8 cellular contexts compared by ENCODE assay signal in the genomic region with DNA sequence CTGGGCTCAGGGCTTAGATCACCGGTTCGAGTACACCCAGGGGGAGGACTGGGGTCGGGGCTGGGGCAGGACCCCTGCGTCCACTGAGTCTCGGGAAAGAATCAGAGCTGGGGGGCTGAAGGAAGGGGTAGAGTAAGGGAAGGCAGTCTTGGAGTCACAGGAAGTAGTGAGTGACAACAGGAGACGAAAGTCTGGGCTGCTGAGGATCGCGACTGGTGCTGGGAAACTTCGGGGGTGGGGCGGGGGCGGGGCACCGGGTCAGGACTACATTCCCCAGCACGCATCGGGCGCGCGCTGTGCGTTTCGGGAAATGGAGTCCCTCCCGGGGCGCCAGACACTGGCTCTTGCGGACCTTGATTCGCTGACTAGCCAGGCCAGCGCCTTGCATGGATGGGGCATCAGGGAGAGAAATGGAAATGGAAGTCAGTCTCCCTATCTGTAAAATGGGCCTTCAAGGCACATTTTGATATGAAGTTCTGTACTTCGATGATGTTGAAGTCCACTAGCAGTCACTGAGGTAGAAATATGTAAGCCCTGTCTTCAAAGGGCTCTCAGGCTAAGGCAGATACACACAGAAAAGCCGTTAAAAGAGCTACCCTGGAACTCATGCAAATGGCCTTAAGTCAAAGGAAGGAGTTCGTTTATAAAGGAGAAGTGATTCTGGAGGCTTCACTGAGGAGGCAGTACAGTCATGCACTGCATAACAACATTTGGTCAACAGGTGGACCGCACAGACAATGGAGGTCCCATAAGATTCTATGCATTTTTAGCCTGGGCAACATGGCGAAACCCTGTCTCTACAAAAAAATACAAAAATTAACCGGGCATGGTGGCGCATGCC. TPM values are rescaled to one million over a fixed set of nuclear protein-coding genes. Genes with fewer than 3 reads are reported as not detected.
DNase-seq lines count a peak whose midpoint lies in the region; ATAC-seq and TF ChIP-seq lines count a peak whose summit lies in the region.

No MANE protein-coding gene starts in this region.

- H3K27me3 ChIP-seq in ACC112 (ENCODE audit: insufficient read depth, low read length) = no peaks in the 10 kb centered on the region
- no peaks in the 10 kb centered on the region for H3K27me3 ChIP-seq in breast epithelium
- peaks cover 31% of the 10 kb centered on the region for H3K27me3 ChIP-seq in iPS-20b (ENCODE audit: insufficient read depth, low read length)
- no peaks in the 10 kb centered on the region for H3K27me3 ChIP-seq in skeletal muscle tissue (ENCODE audit: control insufficient read depth in 3 of 3, insufficient read depth in 3 of 3, low read length in 3 of 3)

- H3K4me1 ChIP-seq in ACC112 (ENCODE audit: control insufficient read depth, insufficient read depth, low read length, unreplicated experiment) (peaks cover 25% of the 10 kb centered on the region), breast epithelium (peaks cover 0 to 7% of the 10 kb centered on the region in 2 donors), iPS-20b (ENCODE audit: insufficient read depth, low read length) (peaks cover 6% of the 10 kb centered on the region), skeletal muscle tissue (ENCODE audit: control insufficient read depth in 3 of 3, insufficient read depth in 3 of 3, low read length in 3 of 3) (peaks cover 36 to 56% (median 40%) of the 10 kb centered on the region in 3 donors)

- H3K36me3 ChIP-seq in ACC112 (ENCODE audit: insufficient read depth, low read length) (no peaks in the 10 kb centered on the region), breast epithelium (no peaks in the 10 kb centered on the region), iPS-20b (ENCODE audit: insufficient read depth, low read depth, low read length) (no peaks in the 10 kb centered on the region), skeletal muscle tissue (ENCODE audit: control insufficient read depth in 3 of 3, insufficient read depth in 3 of 3, low read length in 3 of 3) (peaks cover 0 to 3% (median 0%) of the 10 kb centered on the region in 3 donors)

- peak overlapping the region; percentile 33 for H2AFZ ChIP-seq in ACC112 (ENCODE audit: low read length, unreplicated experiment)

- no peaks in the 10 kb centered on the region for H3K9me3 ChIP-seq in breast epithelium
- no peaks in the 10 kb centered on the region for H3K9me3 ChIP-seq in iPS-20b (ENCODE audit: insufficient read depth, low read depth, low read length)
- H3K9me3 ChIP-seq in skeletal muscle tissue (ENCODE audit: control insufficient read depth in 3 of 3, low read length in 3 of 3) = no peaks in the 10 kb centered on the region

- TF ChIP-seq CTCF in WI38 (IDR thresholded peaks at IDR 0.05; ENCODE audit: low read depth, low read length) = no peak
- no peak for TF ChIP-seq CTCF in breast epithelium (IDR thresholded peaks at IDR 0.05)

- DNase-seq in NCI-H128 (lab: John Stamatoyannopoulos, UW; ENCODE audit: unreplicated experiment) (peak; percentile 22), breast epithelium (ENCODE audit: low spot score in 2 of 2) (peak; percentile 88 to 90)

- H3K4me3 ChIP-seq in ACC112 (ENCODE audit: low read depth, low read length) (peak overlapping the region; percentile 80), WI38 (ENCODE audit: low read depth, low read length) (peak overlapping the region; percentile 73), breast epithelium (peak overlapping the region; percentile 56 to 76 (median 73)), iPS-20b (ENCODE audit: low read length) (peak overlapping the region; percentile 82), skeletal muscle tissue (ENCODE audit: low read length in 3 of 3) (peak overlapping the region; percentile 80 to 87 (median 81))

- H3K9ac ChIP-seq in iPS-20b (ENCODE audit: low read depth, low read length) (peak overlapping the region; percentile 81; the same call in 1 of the 2 replicates), skeletal muscle tissue (ENCODE audit: low read depth in 1 of 3, low read length in 3 of 3) (peak overlapping the region; percentile 87 to 96 (median 95))

- H3K79me2 ChIP-seq in ACC112 (ENCODE audit: control insufficient read depth, insufficient read depth, low read length, unreplicated experiment) = peaks cover 9% of the 10 kb centered on the region

- H3K27ac ChIP-seq in ACC112 (ENCODE audit: low read depth, low read length) (peak overlapping the region; percentile 82), breast epithelium (peak overlapping the region; percentile 98 to 99), iPS-20b (ENCODE audit: low read length) (peak overlapping the region; percentile 82), skeletal muscle tissue (ENCODE audit: low read depth, low read length) (peak overlapping the region; percentile 100)

- intact Hi-C loops in breast epithelium (cut with DNase I; ENCODE audit: low total_unique reads) = no loop called here

- TF ChIP-seq POLR2A in breast epithelium (IDR thresholded peaks at IDR 0.05) = no peak

- ATAC-seq in GM19452 (IDR thresholded peaks at IDR 0.05; ENCODE audit: unreplicated experiment) (peak; percentile 38), GM18517 (IDR thresholded peaks at IDR 0.05; ENCODE audit: unreplicated experiment) (no peak)

RNA-seq across cellular contexts. Expression of a gene that starts 0.7 kb away (rescaled TPM):
- total RNA-seq in breast epithelium = 1 to 10 TPM; 2.6 to 4.5 (median 3.4) TPM
- 0.52 TPM for total RNA-seq in skeletal muscle tissue

RNA-seq across cellular contexts. Expression of a gene that starts 3.2 kb away (rescaled TPM):
- total RNA-seq in breast epithelium = 10 to 100 TPM; 29.4 to 47.2 (median 36.2) TPM
- 29.7 TPM for total RNA-seq in skeletal muscle tissue

RNA-seq across cellular contexts. Expression of a gene that starts 26.3 kb away (rescaled TPM):
- total RNA-seq in breast epithelium (10 to 100 TPM in 1 of 3 donors, 1 to 10 TPM in 2; 4.5 to 12.7 (median 9.2) TPM), skeletal muscle tissue (5.2 TPM)

RNA-seq across cellular contexts. Expression of a gene that starts 51.8 kb away (rescaled TPM):
- 10 to 100 TPM; 20.0 to 40.5 (median 25.9) TPM for total RNA-seq in breast epithelium
- total RNA-seq in skeletal muscle tissue = 9.4 TPM
